Comparison of ENCODE assay signal across 9 cellular contexts in the genomic region with DNA sequence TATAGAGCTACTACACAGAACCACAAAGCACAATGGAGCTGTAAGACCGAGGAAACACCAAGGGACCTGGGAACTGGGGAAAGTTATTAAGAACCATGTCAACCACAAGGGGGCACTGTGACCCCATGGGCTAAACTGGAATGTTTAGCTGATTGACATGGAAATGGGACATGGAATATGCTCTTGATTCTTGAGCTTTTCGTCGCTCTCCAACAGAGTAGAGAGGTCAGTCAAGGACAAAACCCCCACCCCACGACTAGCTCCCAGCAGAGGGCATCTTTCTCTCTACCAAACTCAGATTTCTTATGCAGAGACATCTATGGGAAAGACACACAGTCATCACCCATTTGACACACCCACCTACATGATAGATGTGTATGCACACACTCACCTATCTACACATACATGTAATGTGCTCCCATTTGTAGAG. TPM values are rescaled to one million over a fixed set of nuclear protein-coding genes. Genes with fewer than 3 reads are reported as not detected.
DNase-seq lines count a peak whose midpoint lies in the region; ATAC-seq, FAIRE-seq and TF ChIP-seq lines count a peak whose summit lies in the region.
"Had no signal": no experiment of that assay in that cellular context is flagged by ENCODE, and none has a peak within 500 bp of the region (broad histone marks: within the 10 kb centered on the region; RNA-seq: fewer than 3 reads in every experiment).

No MANE protein-coding gene starts in this region.

- WGBS in testis, 2 donors, result 7 to 9% methylated on average over 4 of the region's 4 CpGs

- H4K20me1 ChIP-seq in osteoblast (ENCODE audit: insufficient read depth, low read length), result no peaks in the 10 kb centered on the region

- in situ Hi-C loops in SK-MEL-5 (cut with HindIII; ENCODE audit: low pct_unique_long_range_greater_than_20kb, low sequenced_read_pairs), result no loop called here

- H3K36me3 ChIP-seq in osteoblast (ENCODE audit: insufficient read depth, low read length), result no peaks in the 10 kb centered on the region
- no peaks in the 10 kb centered on the region for H3K36me3 ChIP-seq in testis (ENCODE audit: low read depth, missing control alignments)

- H3K27me3 ChIP-seq in osteoblast (ENCODE audit: insufficient read depth, low read length) (peaks cover 20% of the 10 kb centered on the region), testis (no peaks in the 10 kb centered on the region)

- H3K27ac ChIP-seq in osteoblast (ENCODE audit: low read depth, low read length) (no peak overlapping the region), testis (no peak overlapping the region)
- H3K27ac ChIP-seq: skin epidermis had no signal

- H3K9me3 ChIP-seq in osteoblast (ENCODE audit: low read depth, low read length) (no peaks in the 10 kb centered on the region), testis (no peaks in the 10 kb centered on the region)

- peak; percentile 83 for FAIRE-seq in frontal cortex (lab: Jason Lieb, UNC)

- peak; percentile 84 for TF ChIP-seq CTCF in GM12875 (IDR thresholded peaks at IDR 0.05; ENCODE audit: borderline replicate concordance, insufficient read depth, low read depth, low read length)
- TF ChIP-seq CTCF in osteoblast (IDR thresholded peaks at IDR 0.05; ENCODE audit: extremely low read depth, low read depth, low read length), result peak; percentile 89
- peak; percentile 89 to 97 (median 90) for TF ChIP-seq CTCF in testis (IDR thresholded peaks at IDR 0.05)

- H3K4me1 ChIP-seq in osteoblast (ENCODE audit: insufficient read depth, low read length) (no peaks in the 10 kb centered on the region), testis (peaks cover 3% of the 10 kb centered on the region)

- peak; percentile 76 for DNase-seq in MV-4-11 (lab: John Stamatoyannopoulos, UW)
- peak; percentile 91 for DNase-seq in SK-MEL-5 (ENCODE audit: low read depth, low spot score)
- DNase-seq in activated gamma-delta T cell treated with anti-CD3 and anti-CD28 coated beads, Interleukin-2, amount 50 U/mL, for 16 hours (ENCODE audit: low read depth), result peak; percentile 75
- DNase-seq in frontal cortex (ENCODE audit: low spot score in 2 of 2), result peak; percentile 62 to 71
- peak; percentile 78 for DNase-seq in osteoblast (ENCODE audit: insufficient read length, low spot score, missing footprints)
- peak; percentile 92 for DNase-seq in testis

- H3K79me2 ChIP-seq in osteoblast (ENCODE audit: insufficient read depth, low read length), result no peaks in the 10 kb centered on the region

- no peak for ATAC-seq in GM18517 (IDR thresholded peaks at IDR 0.05; ENCODE audit: unreplicated experiment)

- no peak overlapping the region for H3K4me2 ChIP-seq in osteoblast (ENCODE audit: insufficient read depth, low read length)

- TF ChIP-seq POLR2A in testis (IDR thresholded peaks at IDR 0.05), result no peak

- intact Hi-C loops in testis (cut with DNase I; ENCODE audit: low total_unique reads), result loop anchor here (10.0 kb wide), 1 partner anchor 80 kb away; the partner anchor contains the start of gene ZNF219

- no peak overlapping the region for H2AFZ ChIP-seq in osteoblast (ENCODE audit: low read length)

- H3K4me3 ChIP-seq in GM12875 (ENCODE audit: low read depth, low read length) (no peak overlapping the region), osteoblast (ENCODE audit: insufficient read depth, low read length) (no peak overlapping the region), testis (no peak overlapping the region)
- H3K4me3 ChIP-seq: skin epidermis had no signal

RNA-seq across cellular contexts. Expression of gene NDRG2, which starts 10.1 kb away (rescaled TPM):
- total RNA-seq in SK-MEL-5 (2014; rRNA removed; shearing (Covaris generic)), result 12.0 and 13.4 TPM in 2 replicates
- polyA plus RNA-seq in SK-MEL-5 (2015; cell fraction: cytosol; rRNA removed), result 18.4 and 19.7 TPM in 2 replicates
- polyA plus RNA-seq in SK-MEL-5 (2015; cell fraction: nucleus; rRNA removed), result 71.8 and 111 TPM in 2 replicates
- total RNA-seq in frontal cortex (92.9 TPM), osteoblast (under 0.01 TPM in 1 of 2 replicates, not detected in the other), testis (100 to 1,000 TPM in 1 of 2 donors, 10 to 100 TPM in 1; 98.4 to 106 TPM)
- 85.6 TPM for polyA plus RNA-seq in testis (ENCODE audit: insufficient read depth, low read depth, low replicate concordance)

RNA-seq across cellular contexts. Expression of gene TPPP2, which starts 15.2 kb away (rescaled TPM):
- total RNA-seq in SK-MEL-5 (2014; rRNA removed; shearing (Covaris generic)), result not detected in 2 replicates
- polyA plus RNA-seq in SK-MEL-5 (2015; cell fraction: cytosol; rRNA removed), result not detected in 2 replicates
- not detected in 2 replicates for polyA plus RNA-seq in SK-MEL-5 (2015; cell fraction: nucleus; rRNA removed)
- total RNA-seq in frontal cortex, result not detected
- not detected in 2 replicates for total RNA-seq in osteoblast
- total RNA-seq in testis, result 100 to 1,000 TPM in 1 of 2 donors, 10 to 100 TPM in 1; 94.3 to 201 TPM
- polyA plus RNA-seq in testis (ENCODE audit: insufficient read depth, low read depth, low replicate concordance), result 490 TPM

RNA-seq across cellular contexts. Expression of gene SLC39A2, which starts 15.7 kb away (rescaled TPM):
- not detected in 2 replicates for total RNA-seq in SK-MEL-5 (2014; rRNA removed; shearing (Covaris generic))
- not detected in 2 replicates for polyA plus RNA-seq in SK-MEL-5 (2015; cell fraction: cytosol; rRNA removed)
- not detected in 2 replicates for polyA plus RNA-seq in SK-MEL-5 (2015; cell fraction: nucleus; rRNA removed)
- total RNA-seq in frontal cortex (not detected), osteoblast (0.72 TPM in 1 of 2 replicates, not detected in the other), testis (under 1 TPM; 0.24 to 0.31 TPM)
- not detected for polyA plus RNA-seq in testis (ENCODE audit: insufficient read depth, low read depth, low replicate concordance)

RNA-seq across cellular contexts. Expression of gene RNASE13, which starts 19.8 kb away (rescaled TPM):
- total RNA-seq in SK-MEL-5 (2014; rRNA removed; shearing (Covaris generic)), result not detected in 2 replicates
- not detected in 2 replicates for polyA plus RNA-seq in SK-MEL-5 (2015; cell fraction: cytosol; rRNA removed)
- not detected in 2 replicates for polyA plus RNA-seq in SK-MEL-5 (2015; cell fraction: nucleus; rRNA removed)
- total RNA-seq in frontal cortex (not detected), osteoblast (not detected in 2 replicates), testis (not detected)
- polyA plus RNA-seq in testis (ENCODE audit: insufficient read depth, low read depth, low replicate concordance), result not detected

RNA-seq across cellular contexts. Expression of gene METTL17, which starts 25.0 kb away (rescaled TPM):
- 38.0 and 47.1 TPM in 2 replicates for total RNA-seq in SK-MEL-5 (2014; rRNA removed; shearing (Covaris generic))
- 43.5 and 45.0 TPM in 2 replicates for polyA plus RNA-seq in SK-MEL-5 (2015; cell fraction: cytosol; rRNA removed)
- polyA plus RNA-seq in SK-MEL-5 (2015; cell fraction: nucleus; rRNA removed), result 492 and 525 TPM in 2 replicates
- total RNA-seq in frontal cortex (27.7 TPM), osteoblast (43.3 and 50.3 TPM in 2 replicates), testis (10 to 100 TPM; 93.2 to 93.4 TPM)
- polyA plus RNA-seq in testis (ENCODE audit: insufficient read depth, low read depth, low replicate concordance), result 68.9 TPM

Comparison
In these comparisons a context has a peak if more than half of its experiments do, and no peak if none do; other contexts are left out.
1. RNA of gene NDRG2, which starts 10.1 kb away (total RNA-seq): 98.4 to 106 TPM in testis, 92.9 TPM in frontal cortex (single experiment) and 12.0 to 13.4 TPM in SK-MEL-5; under 0.01 TPM in osteoblast; every median in the first group is over 10 times any median in the second.
2. RNA of gene TPPP2, which starts 15.2 kb away (total RNA-seq): 94.3 to 201 TPM in testis; not detected in SK-MEL-5, not detected in frontal cortex (single experiment) and not detected in osteoblast; every median in the first group is over 10 times any median in the second.
3. Peak in every context shown above with its lines, with median percentiles within 50 percentile points of each other: CTCF ChIP-seq and DNase-seq.